ENCODE assay signal across 13 cellular contexts in genomic region chr12:21615441-21615840, GRCh38. TPM values are rescaled to one million over a fixed set of nuclear protein-coding genes. Genes with fewer than 3 reads are reported as not detected.
DNase-seq lines count a peak whose midpoint lies in the region; ATAC-seq, FAIRE-seq and TF ChIP-seq lines count a peak whose summit lies in the region.
"Had no signal": no experiment of that assay in that cellular context is flagged by ENCODE, and none has a peak within 500 bp of the region (broad histone marks: within the 10 kb centered on the region; RNA-seq: fewer than 3 reads in every experiment).

No MANE protein-coding gene starts in this region.

- H3K9me3 Mint-ChIP-seq in activated naive CD8-positive, alpha-beta T cell (ENCODE audit: low read depth) = peaks cover 9% of the 10 kb centered on the region
- no peaks in the 10 kb centered on the region for H3K9me3 Mint-ChIP-seq in osteocyte (ENCODE audit: unreplicated experiment)
- H3K9me3 Mint-ChIP-seq: HFFc6 had no signal

- no peaks in the 10 kb centered on the region for H3K79me2 ChIP-seq in GM23248 (ENCODE audit: insufficient read depth)

- no peak for FAIRE-seq in pancreas (lab: Jason Lieb, UNC)
- FAIRE-seq: GM12892 had no signal

- no peak overlapping the region for H3K4me2 ChIP-seq in GM23248 (ENCODE audit: unreplicated experiment)

- in situ Hi-C loops in GM23248 (cut with MboI) = no loop called here

- H3K9me2 ChIP-seq in GM23248 (ENCODE audit: insufficient read depth) = no peaks in the 10 kb centered on the region

- H3K4me3 ChIP-seq in GM23248 (no peak overlapping the region), pancreas (no peak overlapping the region)
- H3K4me3 ChIP-seq: mucosa of descending colon, right atrium auricular region, SK-N-MC had no signal

- H2AFZ ChIP-seq in GM23248 = no peak overlapping the region

- peak overlapping the region; percentile 72 for H3K4me3 Mint-ChIP-seq in activated naive CD8-positive, alpha-beta T cell
- H3K4me3 Mint-ChIP-seq in osteocyte (ENCODE audit: unreplicated experiment) = no peak overlapping the region
- H3K4me3 Mint-ChIP-seq: HFFc6 had no signal

- no peak overlapping the region for H3K9ac ChIP-seq in GM23248

- peak; percentile 24 for DNase-seq in GM23248
- DNase-seq in OCI-M1 (lab: John Stamatoyannopoulos, UW) = peak; percentile 73
- DNase-seq in pancreas = no peak
- no peak for DNase-seq in osteocyte (ENCODE audit: extremely low spot score, unreplicated experiment)
- DNase-seq: HFFc6, mucosa of descending colon, NCI-H524 treated with DMSO at 0.1 percent for 48 hours had no signal

- no peaks in the 10 kb centered on the region for H3K36me3 ChIP-seq in GM23248 (ENCODE audit: low read depth)
- H3K36me3 ChIP-seq in pancreas = no peaks in the 10 kb centered on the region
- H3K36me3 ChIP-seq: right atrium auricular region had no signal

- H3K4me1 ChIP-seq in GM23248 (ENCODE audit: insufficient read depth) = no peaks in the 10 kb centered on the region
- peaks cover 0 to 24% (median 7%) of the 10 kb centered on the region in 3 donors for H3K4me1 ChIP-seq in pancreas
- H3K4me1 ChIP-seq: right atrium auricular region had no signal

- no peaks in the 10 kb centered on the region for H3K27me3 Mint-ChIP-seq in activated naive CD8-positive, alpha-beta T cell
- H3K27me3 Mint-ChIP-seq in osteocyte (ENCODE audit: unreplicated experiment) = peaks cover 15% of the 10 kb centered on the region

- H3K36me3 Mint-ChIP-seq in activated naive CD8-positive, alpha-beta T cell = peaks cover 17% of the 10 kb centered on the region
- H3K36me3 Mint-ChIP-seq in osteocyte (ENCODE audit: unreplicated experiment) = no peaks in the 10 kb centered on the region

- H3F3A ChIP-seq in GM23248 (ENCODE audit: insufficient read depth) = no peaks in the 10 kb centered on the region

- peaks cover 66% of the 10 kb centered on the region for H3K4me1 Mint-ChIP-seq in activated naive CD8-positive, alpha-beta T cell (ENCODE audit: low read depth)
- no peaks in the 10 kb centered on the region for H3K4me1 Mint-ChIP-seq in osteocyte (ENCODE audit: unreplicated experiment)

- H3K27me3 ChIP-seq in GM23248 (replicated peaks; ENCODE audit: insufficient read depth) (no peaks in the 10 kb centered on the region), pancreas (no peaks in the 10 kb centered on the region)
- H3K27me3 ChIP-seq: right atrium auricular region had no signal

- TF ChIP-seq CTCF in pancreas (IDR thresholded peaks at IDR 0.05) (no peak), osteocyte (IDR thresholded peaks at IDR 0.05) (no peak)

- ATAC-seq in pancreas (peak; percentile 36 to 82 (median 63)), HG03135 (IDR thresholded peaks at IDR 0.05; ENCODE audit: unreplicated experiment) (no peak), GM18498 (IDR thresholded peaks at IDR 0.05; ENCODE audit: unreplicated experiment) (no peak)
- ATAC-seq: mucosa of descending colon had no signal

- H3K27ac Mint-ChIP-seq in activated naive CD8-positive, alpha-beta T cell = peak overlapping the region; percentile 93
- no peak overlapping the region for H3K27ac Mint-ChIP-seq in osteocyte (ENCODE audit: unreplicated experiment)
- H3K27ac Mint-ChIP-seq: HFFc6 had no signal

- no peaks in the 10 kb centered on the region for H3K9me3 ChIP-seq in GM23248 (ENCODE audit: low read depth)
- no peaks in the 10 kb centered on the region for H3K9me3 ChIP-seq in pancreas
- H3K9me3 ChIP-seq: mucosa of descending colon, right atrium auricular region had no signal

- WGBS in GM23248 (ENCODE audit: low coverage in 1 of 2, low lambda C conversion rate in 2 of 2, missing lambda C conversion rate in 2 of 2), 2 experiments = 5% methylated on average over 1 of the region's 1 CpG
- 17 to 20% methylated on average over 1 of the region's 1 CpG for WGBS in pancreas, 2 donors

- intact Hi-C loops in pancreas (cut with DNase I) = no loop called here

- H4K20me1 ChIP-seq in GM23248 (ENCODE audit: insufficient read depth) = no peaks in the 10 kb centered on the region

- H3K27ac ChIP-seq in GM23248 = no peak overlapping the region
- H3K27ac ChIP-seq in pancreas = no peak overlapping the region
- H3K27ac ChIP-seq: right atrium auricular region, SK-N-MC had no signal

RNA-seq across cellular contexts. Expression of gene GYS2, which starts 10.8 kb away (rescaled TPM):
- not detected in 2 replicates for total RNA-seq in GM23248 (2014; rRNA removed; shearing (Covaris generic))
- polyA plus RNA-seq in GM23248 (2016; fragmentation: Nextera tagmentation; extraction: Ambion mirVana) = 0.08 TPM in 1 of 2 replicates, not detected in the other
- total RNA-seq in pancreas = not detected
- not detected for polyA plus RNA-seq in pancreas
- total RNA-seq in osteocyte = 0.10 TPM in 1 of 2 replicates, not detected in the other
- total RNA-seq: HFFc6, mucosa of descending colon, right atrium auricular region had no signal

RNA-seq across cellular contexts. Expression of gene LDHB, which starts 42.2 kb away (rescaled TPM):
- 464 and 478 TPM in 2 replicates for total RNA-seq in GM23248 (2014; rRNA removed; shearing (Covaris generic))
- polyA plus RNA-seq in GM23248 (2016; fragmentation: Nextera tagmentation; extraction: Ambion mirVana) = 497 and 508 TPM in 2 replicates
- total RNA-seq in pancreas = 100 to 1,000 TPM; 216 to 364 (median 247) TPM
- 100 to 1,000 TPM in 1 of 2 donors, 10 to 100 TPM in 1; 97.6 to 108 TPM for polyA plus RNA-seq in pancreas
- total RNA-seq in osteocyte = 627 and 636 TPM in 2 replicates

Comparison
In these comparisons a context has a peak if more than half of its experiments do, and no peak if none do; other contexts are left out.
1. DNase-seq: peak in GM23248 (single experiment) and OCI-M1 (single experiment); none in pancreas (0 of 6) and osteocyte (single experiment).
2. ATAC-seq: peak in pancreas (4 of 4); none in HG03135 (single experiment) and GM18498 (single experiment).